In the genomic region with DNA sequence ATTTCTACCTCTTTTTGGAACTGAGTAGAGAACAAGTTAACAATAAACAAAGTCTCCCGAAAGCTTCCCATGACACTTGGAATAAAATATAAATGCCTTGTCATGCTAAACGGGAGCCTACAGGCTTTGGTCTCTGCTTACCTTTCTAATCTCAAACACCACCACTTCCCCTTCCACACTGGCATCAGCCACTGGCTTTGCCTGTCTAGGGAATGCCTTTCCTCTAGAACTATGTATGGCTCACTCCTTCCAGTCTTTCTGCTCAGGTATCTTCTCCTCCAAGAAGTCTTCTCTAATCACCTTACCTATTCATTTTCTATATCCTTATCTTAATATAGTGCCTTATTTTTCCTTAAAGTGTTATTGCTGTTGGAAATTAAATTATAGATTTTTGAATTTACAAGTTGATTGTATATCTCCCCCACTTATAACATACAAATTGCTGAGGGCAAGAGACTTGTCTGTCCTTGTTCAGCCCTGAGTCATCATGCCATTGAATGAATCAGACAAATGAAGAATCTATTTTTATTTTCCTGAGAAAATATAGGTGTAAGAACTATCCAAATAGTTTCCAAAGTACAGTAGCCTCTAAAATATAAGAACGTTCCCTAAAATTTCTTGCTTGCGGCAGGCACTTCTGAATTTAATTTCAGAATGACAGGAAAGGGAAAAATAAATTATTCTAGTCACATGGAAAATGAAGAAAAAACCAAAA, we compare ENCODE assay signal across 12 cellular contexts.
DNase-seq lines count a peak whose midpoint lies in the region; ATAC-seq, FAIRE-seq and TF ChIP-seq lines count a peak whose summit lies in the region.
"Had no signal": no experiment of that assay in that cellular context is flagged by ENCODE, and none has a peak within 500 bp of the region (broad histone marks: within the 10 kb centered on the region; RNA-seq: fewer than 3 reads in every experiment).

No MANE protein-coding gene starts in this region.

- H3K9ac ChIP-seq in K562 (ENCODE audit: insufficient read depth in 1 of 2, low read depth in 2 of 2, low read length in 2 of 2) = no peak overlapping the region

- BruUV-seq in K562 (replicated peaks; lab: Mats Ljungman, UMichigan) = no TSS peak

- H3K27ac ChIP-seq in K562 (ENCODE audit: extremely low read depth, low read depth, low read length) = no peak overlapping the region
- peak overlapping the region; percentile 76 to 87 for H3K27ac ChIP-seq in tibial artery
- H3K27ac ChIP-seq in thyroid gland = peak overlapping the region in 1 of 3 donors; percentile 12

- no peaks in the 10 kb centered on the region for H3K36me3 Mint-ChIP-seq in WTC11
- H3K36me3 Mint-ChIP-seq: activated CD4-positive, alpha-beta memory T cell treated with anti-CD3 and anti-CD28 coated beads for 36 hours had no signal

- H3K9me1 ChIP-seq in K562 (ENCODE audit: control insufficient read depth, insufficient read depth, low read length) = no peaks in the 10 kb centered on the region

- H3K4me1 ChIP-seq in K562 (replicated peaks in 1 of 2; ENCODE audit: control insufficient read depth in 2 of 2, insufficient read depth in 2 of 2, low read length in 2 of 2) (no peaks in the 10 kb centered on the region), tibial artery (peaks cover 0 to 37% (median 10%) of the 10 kb centered on the region in 4 donors), thyroid gland (no peaks in the 10 kb centered on the region)

- no peak overlapping the region for H2AFZ ChIP-seq in K562 (ENCODE audit: low read depth, low read length)

- in situ Hi-C loops in K562 (cut with MboI) = no loop called here

- H3K4me3 Mint-ChIP-seq in WTC11 = no peak overlapping the region
- H3K4me3 Mint-ChIP-seq: activated CD4-positive, alpha-beta memory T cell treated with anti-CD3 and anti-CD28 coated beads for 36 hours; T-helper 17 cell had no signal

- WGBS in K562 (ENCODE audit: insufficient coverage, low coverage, missing lambda C conversion rate) = 30% methylated on average over 4 of the region's 4 CpGs
- 76 to 84% methylated on average over 4 of the region's 4 CpGs for WGBS in thyroid gland, 2 donors

- no peak for TF ChIP-seq CTCF in K562 (IDR thresholded peaks at IDR 0.05 in 2 of 3, conservative IDR thresholded peaks at IDR 0.05 in 1 of 3; ENCODE audit: insufficient read depth in 2 of 3, low read depth in 1 of 3, low read length in 3 of 3)
- no peak for TF ChIP-seq CTCF in tibial artery (IDR thresholded peaks at IDR 0.05)
- no peak for TF ChIP-seq CTCF in thyroid gland (IDR thresholded peaks at IDR 0.05)
- TF ChIP-seq CTCF in WTC11 (IDR thresholded peaks at IDR 0.05) = no peak

- CTCF ChIA-PET in K562 (lab: Yijun Ruan, JAX; ENCODE audit: low intra/inter-chr PET ratio) = no interaction called here
- CTCF ChIA-PET in WTC11 (lab: Charles Lee) = no interaction called here

- H3K36me3 ChIP-seq in K562 (ENCODE audit: control insufficient read depth, insufficient read depth, low read length) (no peaks in the 10 kb centered on the region), tibial artery (no peaks in the 10 kb centered on the region), thyroid gland (no peaks in the 10 kb centered on the region)

- intact Hi-C loops in K562 (cut with micrococcal nuclease) = no loop called here
- intact Hi-C loops in tibial artery (cut with DNase I; ENCODE audit: low total_unique reads) = no loop called here
- intact Hi-C loops in thyroid gland (cut with DNase I) = no loop called here

- DNase-seq in HPDE6-E6E7 (ENCODE audit: extremely low spot score) (peak; percentile 34), K562 (ENCODE audit: extremely low read depth in 1 of 4, low spot score in 3 of 4) (no peak), iris pigment epithelial cell (ENCODE audit: low read depth) (peak; percentile 72), tibial artery (no peak), thyroid gland (no peak), NCI-H1436 (lab: John Stamatoyannopoulos, UW) (no peak), WTC11 (ENCODE audit: low spot score) (no peak)
- DNase-seq: activated CD4-positive, alpha-beta memory T cell treated with anti-CD3 and anti-CD28 coated beads for 36 hours; activated gamma-delta T cell treated with Interleukin-2 at 50 U/mL for 16 hours; stimulated activated CD4-positive, alpha-beta T cell treated with anti-CD3 and anti-CD28 coated beads, Interleukin-2, amount 100 ng/mL, for 48 hours; stimulated activated naive CD4-positive, alpha-beta T cell treated with Interleukin-2 at 50 U/mL for 16 hours; T-helper 17 cell had no signal

- H4K20me1 ChIP-seq in K562 (replicated peaks; ENCODE audit: control insufficient read depth, insufficient read depth, low read length) = no peaks in the 10 kb centered on the region

- TF ChIP-seq POLR2A in K562 (conservative IDR thresholded peaks at IDR 0.05) = no peak
- TF ChIP-seq POLR2A in thyroid gland (IDR thresholded peaks at IDR 0.05) = no peak

- POLR2A ChIA-PET in K562 (lab: Yijun Ruan, JAX) (no interaction called here), WTC11 (lab: Charles Lee) (no interaction called here)

- ATAC-seq in K562 (no peak), WTC11 (no peak)
- ATAC-seq: T-helper 17 cell had no signal

- no peak for TF ChIP-seq EP300 in K562 (IDR thresholded peaks at IDR 0.05; ENCODE audit: low read length)

- H3K4me3 ChIP-seq in K562 (no peak overlapping the region), tibial artery (peak overlapping the region; percentile 15 to 32), thyroid gland (replicated peaks in 1 of 3) (no peak overlapping the region)

- no peaks in the 10 kb centered on the region for H3K27me3 Mint-ChIP-seq in WTC11 (ENCODE audit: low read depth)

- H3K79me2 ChIP-seq in K562 (ENCODE audit: control insufficient read depth, insufficient read depth, low read length) = no peaks in the 10 kb centered on the region

- H3K9me3 Mint-ChIP-seq in WTC11 = no peaks in the 10 kb centered on the region
- H3K9me3 Mint-ChIP-seq: activated CD4-positive, alpha-beta memory T cell treated with anti-CD3 and anti-CD28 coated beads for 36 hours had no signal

- no peak overlapping the region for H3K27ac Mint-ChIP-seq in WTC11
- H3K27ac Mint-ChIP-seq: activated CD4-positive, alpha-beta memory T cell treated with anti-CD3 and anti-CD28 coated beads for 36 hours; T-helper 17 cell had no signal

- peaks cover 7 to 14% of the 10 kb centered on the region in 2 experiments; a peak in 1 of 5 replicates for H3K27me3 ChIP-seq in K562 (ENCODE audit: control insufficient read depth in 2 of 2, insufficient read depth in 2 of 2, low read length in 2 of 2)
- H3K27me3 ChIP-seq in tibial artery = no peaks in the 10 kb centered on the region
- H3K27me3 ChIP-seq in thyroid gland = no peaks in the 10 kb centered on the region

- TF ChIP-seq RAD21 in K562 (CRISPR knock-in tag; conservative IDR thresholded peaks at IDR 0.05 in 1 of 2, IDR thresholded peaks at IDR 0.05 in 1 of 2) = no peak

- H3K9me3 ChIP-seq in K562 (replicated peaks; ENCODE audit: control insufficient read depth, insufficient read depth, low read depth, low read length) (no peaks in the 10 kb centered on the region), tibial artery (no peaks in the 10 kb centered on the region), thyroid gland (no peaks in the 10 kb centered on the region)

- no peak overlapping the region for H3K4me2 ChIP-seq in K562 (ENCODE audit: insufficient read depth, low read length)

- no peak for FAIRE-seq in K562 (lab: Jason Lieb, UNC)

- peaks cover 10% of the 10 kb centered on the region for H3K4me1 Mint-ChIP-seq in WTC11
- H3K4me1 Mint-ChIP-seq: T-helper 17 cell had no signal

TF ChIP-seq in K562, 482 proteins besides CTCF, POLR2A, EP300 and RAD21:
- peak; percentile 35 for TF ChIP-seq ZFP36 (IDR thresholded peaks at IDR 0.05; ENCODE audit: low read depth, low read length, partially characterized antibody)
- TF ChIP-seq SIN3A (IDR thresholded peaks at IDR 0.05; ENCODE audit: borderline replicate concordance in 2 of 2, control insufficient read depth in 1 of 2, low read depth in 2 of 2, low read length in 2 of 2) = no peak
- TF ChIP-seq, protein P1, sequence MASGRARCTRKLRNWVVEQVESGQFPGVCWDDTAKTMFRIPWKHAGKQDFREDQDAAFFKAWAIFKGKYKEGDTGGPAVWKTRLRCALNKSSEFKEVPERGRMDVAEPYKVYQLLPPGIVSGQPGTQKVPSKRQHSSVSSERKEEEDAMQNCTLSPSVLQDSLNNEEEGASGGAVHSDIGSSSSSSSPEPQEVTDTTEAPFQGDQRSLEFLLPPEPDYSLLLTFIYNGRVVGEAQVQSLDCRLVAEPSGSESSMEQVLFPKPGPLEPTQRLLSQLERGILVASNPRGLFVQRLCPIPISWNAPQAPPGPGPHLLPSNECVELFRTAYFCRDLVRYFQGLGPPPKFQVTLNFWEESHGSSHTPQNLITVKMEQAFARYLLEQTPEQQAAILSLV (tag; IDR thresholded peaks at IDR 0.05) = no peak
- no peak for TF ChIP-seq PTBP1 (IDR thresholded peaks at IDR 0.05; ENCODE audit: low read depth, low read length)
- TF ChIP-seq NFE2 (IDR thresholded peaks at IDR 0.05; ENCODE audit: low read depth) = 0 out of 2 replicates have a peak, but pooled peaks have one; percentile 11

TF ChIP-seq in WTC11, 78 proteins besides CTCF, POLR2A, EP300 and RAD21 (continues in another document):
- TF ChIP-seq CREB1 (CRISPR knock-in tag; IDR thresholded peaks at IDR 0.05) (no peak), IRF1 (CRISPR knock-in tag; IDR thresholded peaks at IDR 0.05) (no peak), MYBL2 (CRISPR knock-in tag; IDR thresholded peaks at IDR 0.05) (no peak), FOXP1 (CRISPR knock-in tag; IDR thresholded peaks at IDR 0.05; ENCODE audit: borderline replicate concordance) (no peak), TEAD4 (CRISPR knock-in tag; IDR thresholded peaks at IDR 0.05) (no peak), GTF2I (CRISPR knock-in tag; conservative IDR thresholded peaks at IDR 0.05) (no peak), JUN (CRISPR knock-in tag; IDR thresholded peaks at IDR 0.05) (no peak)

Comparison
In these comparisons a context has a peak if more than half of its experiments do, and no peak if none do; other contexts are left out.
1. DNase-seq: peak in HPDE6-E6E7 (single experiment) and iris pigment epithelial cell (single experiment); none in K562 (0 of 4), tibial artery (0 of 2), thyroid gland (0 of 2), NCI-H1436 (single experiment) and WTC11 (single experiment).
2. H3K4me3 ChIP-seq: peak in tibial artery (2 of 2); none in K562 (single experiment) and thyroid gland (0 of 3).